Comparison of ENCODE assay signal across 19 cellular contexts in genomic region chr3:127573916-127574315, GRCh38. TPM values are rescaled to one million over a fixed set of nuclear protein-coding genes. Genes with fewer than 3 reads are reported as not detected.
A peak's percentile ranks its signal among the peaks of the same experiment; 100 is the strongest.
DNase-seq lines count a peak whose midpoint lies in the region; ATAC-seq, FAIRE-seq and TF ChIP-seq lines count a peak whose summit lies in the region.
"Had no signal": no experiment of that assay in that cellular context is flagged by ENCODE, and none has a peak within 500 bp of the region (broad histone marks: within the 10 kb centered on the region; RNA-seq: fewer than 3 reads in every experiment).

No MANE protein-coding gene starts in this region.

- no peaks in the 10 kb centered on the region for H3K9me3 Mint-ChIP-seq in astrocyte (ENCODE audit: unreplicated experiment)
- H3K9me3 Mint-ChIP-seq: CD4-positive, alpha-beta memory T cell had no signal

- no peaks in the 10 kb centered on the region for H3K9me3 ChIP-seq in astrocyte (ENCODE audit: insufficient read depth, low read depth, low read length)

- H3K27ac ChIP-seq in astrocyte (ENCODE audit: low read depth, low read length) = no peak overlapping the region
- H3K27ac ChIP-seq: GM23248 had no signal

- FAIRE-seq in astrocyte (lab: Jason Lieb, UNC) (no peak), urothelium cell line (lab: Jason Lieb, UNC) (peak; percentile 23)
- FAIRE-seq: G401.6, GM12892, GM19239, H1 had no signal

- DNase-seq in astrocyte (ENCODE audit: low read depth) = no peak
- DNase-seq in left kidney (ENCODE audit: low read depth, low spot score) = peak; percentile 64
- DNase-seq in urothelium cell line (ENCODE audit: low spot score) = no peak
- no peak for DNase-seq in SW480 (ENCODE audit: low spot score)
- DNase-seq: C1 segment of cervical spinal cord; Calu3; CD4-positive, alpha-beta memory T cell; COR-L47; DMS53; DMS79 treated with DMSO at 0.1 percent for 48 hours; GM23248; H7; HCEC 1CT had no signal

- ATAC-seq in GM18519 (IDR thresholded peaks at IDR 0.05; ENCODE audit: low FRiP score, unreplicated experiment) = no peak
- no peak for ATAC-seq in HG03457 (IDR thresholded peaks at IDR 0.05; ENCODE audit: unreplicated experiment)

- TF ChIP-seq CTCF in astrocyte (IDR thresholded peaks at IDR 0.05; ENCODE audit: insufficient read depth, low read depth, low read length) = no peak

- no peak overlapping the region for H3K4me3 ChIP-seq in astrocyte (ENCODE audit: insufficient read depth, low read depth, low read length)
- H3K4me3 ChIP-seq: GM23248 had no signal

- H4K20me1 ChIP-seq in astrocyte (ENCODE audit: insufficient read depth, low read length) = peaks cover 47% of the 10 kb centered on the region

- H3K4me1 Mint-ChIP-seq in astrocyte (ENCODE audit: low read depth, unreplicated experiment) = peaks cover 4% of the 10 kb centered on the region

- H3K27ac Mint-ChIP-seq in astrocyte (ENCODE audit: unreplicated experiment) = peak overlapping the region; percentile 47
- H3K27ac Mint-ChIP-seq: CD4-positive, alpha-beta memory T cell had no signal

- H3K4me1 ChIP-seq in astrocyte (ENCODE audit: insufficient read depth, low read length) = no peaks in the 10 kb centered on the region

- peaks cover 25% of the 10 kb centered on the region for H3K36me3 Mint-ChIP-seq in astrocyte (ENCODE audit: low read depth, unreplicated experiment)

- no peak overlapping the region for H3K4me2 ChIP-seq in astrocyte (ENCODE audit: low read length)

- H2AFZ ChIP-seq in astrocyte (ENCODE audit: low read depth, low read length) = no peak overlapping the region
- H2AFZ ChIP-seq: GM23248 had no signal

- H3K4me3 Mint-ChIP-seq in astrocyte (ENCODE audit: unreplicated experiment) = no peak overlapping the region
- H3K4me3 Mint-ChIP-seq: CD4-positive, alpha-beta memory T cell had no signal

- H3K27me3 ChIP-seq in astrocyte (ENCODE audit: insufficient read depth, low read length) = no peaks in the 10 kb centered on the region

- H3K27me3 Mint-ChIP-seq in astrocyte (ENCODE audit: low read depth, unreplicated experiment) = peaks cover 4% of the 10 kb centered on the region
- H3K27me3 Mint-ChIP-seq: CD4-positive, alpha-beta memory T cell had no signal

- no peak overlapping the region for H3K9ac ChIP-seq in astrocyte (ENCODE audit: low read length)
- H3K9ac ChIP-seq: GM23248 had no signal

- peaks cover 11% of the 10 kb centered on the region for H3K79me2 ChIP-seq in astrocyte (ENCODE audit: insufficient read depth, low read length)

- H3K36me3 ChIP-seq in astrocyte (ENCODE audit: insufficient read depth, low read length) = peaks cover 11% of the 10 kb centered on the region

RNA-seq across cellular contexts. Expression of gene TPRA1, which starts 16.6 kb away (rescaled TPM):
- total RNA-seq in astrocyte = 24.6 and 24.9 TPM in 2 replicates

RNA-seq across cellular contexts. Expression of gene MCM2, which starts 24.3 kb away (rescaled TPM):
- 8.4 and 11.9 TPM in 2 replicates for total RNA-seq in astrocyte

RNA-seq across cellular contexts. Expression of gene PODXL2, which starts 55.1 kb away (rescaled TPM):
- total RNA-seq in astrocyte = 14.5 and 15.5 TPM in 2 replicates
